Comparison of ENCODE assay signal across 25 cellular contexts in the genomic region with DNA sequence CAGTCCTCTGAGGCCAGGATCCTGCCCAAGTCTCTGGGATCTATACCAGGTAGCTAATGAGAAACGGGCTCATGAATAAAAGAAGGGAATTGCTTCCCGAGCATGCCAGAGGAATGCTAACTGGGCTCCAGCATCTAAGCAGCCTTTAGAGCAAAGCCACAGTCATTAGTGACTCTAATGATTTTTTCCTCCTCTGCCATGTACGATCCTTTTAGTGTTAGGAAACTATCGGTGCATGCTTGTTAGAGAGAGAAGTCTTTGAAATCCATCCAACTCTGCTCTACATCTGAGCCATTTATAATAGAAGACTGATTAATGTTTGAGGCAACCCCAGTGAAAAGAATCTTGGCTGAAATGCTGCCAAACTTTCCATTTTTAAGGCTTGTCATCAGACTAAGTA.
DNase-seq lines count a peak whose midpoint lies in the region; ATAC-seq and TF ChIP-seq lines count a peak whose summit lies in the region.
"Had no signal": no experiment of that assay in that cellular context is flagged by ENCODE, and none has a peak within 500 bp of the region (broad histone marks: within the 10 kb centered on the region; RNA-seq: fewer than 3 reads in every experiment).

No MANE protein-coding gene starts in this region.

- peak overlapping the region; percentile 66 for H3K27ac ChIP-seq in RWPE2 (ENCODE audit: poor library complexity, severe bottlenecking)
- no peak overlapping the region for H3K27ac ChIP-seq in heart left ventricle
- H3K27ac ChIP-seq: 22Rv1, SJSA1 had no signal

- TF ChIP-seq CTCF in RWPE2 (IDR thresholded peaks at IDR 0.05; ENCODE audit: poor library complexity, severe bottlenecking), result no peak
- TF ChIP-seq CTCF in heart left ventricle (IDR thresholded peaks at IDR 0.05), result no peak

- H3K27me3 Mint-ChIP-seq in T-helper 2 cell treated with Interferon-gamma antibody and Interleukin-4, amounts not matched to agents 5 μg/mL and 100 μg/mL, for 36 hours (ENCODE audit: low read depth), result no peaks in the 10 kb centered on the region

- 54 to 72% (median 63%) methylated on average over 4 of the region's 4 CpGs for WGBS in heart left ventricle, 4 donors

- H3K4me3 Mint-ChIP-seq in T-helper 2 cell treated with Interferon-gamma antibody and Interleukin-4, amounts not matched to agents 5 μg/mL and 100 μg/mL, for 36 hours, result no peak overlapping the region

- intact Hi-C loops in sciatic nerve (cut with DNase I) (no loop called here), heart left ventricle (cut with DNase I) (loop anchor here in 1 of 10 donors (1.0 kb wide), 1 partner anchor 21 kb away; no protein-coding TSS in a partner anchor)

- H3K4me3 ChIP-seq in RWPE2 (ENCODE audit: severe bottlenecking), result no peak overlapping the region
- H3K4me3 ChIP-seq in heart left ventricle, result no peak overlapping the region
- H3K4me3 ChIP-seq: SJSA1 had no signal

- no peak overlapping the region for H3K27ac Mint-ChIP-seq in T-helper 2 cell treated with Interferon-gamma antibody and Interleukin-4, amounts not matched to agents 5 μg/mL and 100 μg/mL, for 36 hours

- ATAC-seq in RWPE2 (ENCODE audit: low read depth) (peak; percentile 22), sciatic nerve (peak; percentile 58), heart left ventricle (no peak)
- ATAC-seq: PC-3, Right ventricle myocardium inferior had no signal

- peaks cover 17% of the 10 kb centered on the region for H3K4me1 ChIP-seq in RWPE2 (ENCODE audit: insufficient read depth, poor library complexity, severe bottlenecking)
- H3K4me1 ChIP-seq in heart left ventricle, result no peaks in the 10 kb centered on the region
- H3K4me1 ChIP-seq: SJSA1 had no signal

- H3K36me3 ChIP-seq in RWPE2 (ENCODE audit: low read depth) (no peaks in the 10 kb centered on the region), heart left ventricle (no peaks in the 10 kb centered on the region)
- H3K36me3 ChIP-seq: SJSA1 had no signal

- H3K27me3 ChIP-seq in RWPE2 (ENCODE audit: insufficient read depth, poor library complexity, severe bottlenecking) (no peaks in the 10 kb centered on the region), heart left ventricle (peaks cover 0 to 41% (median 7%) of the 10 kb centered on the region in 9 donors)
- H3K27me3 ChIP-seq: SJSA1 had no signal

- no peaks in the 10 kb centered on the region for H3K9me3 Mint-ChIP-seq in T-helper 2 cell treated with Interferon-gamma antibody and Interleukin-4, amounts not matched to agents 5 μg/mL and 100 μg/mL, for 36 hours

- TF ChIP-seq POLR2A in heart left ventricle (IDR thresholded peaks at IDR 0.05), result no peak

- DNase-seq in DMS79 treated with DMSO at 0.1 percent for 48 hours (lab: John Stamatoyannopoulos, UW) (peak; percentile 21), DMS79 (lab: John Stamatoyannopoulos, UW) (no peak), RWPE2 (ENCODE audit: low spot score) (peak; percentile 2), medulla oblongata (ENCODE audit: extremely low spot score) (peak; percentile 9), sciatic nerve (ENCODE audit: low spot score) (no peak), dermis blood vessel endothelial cell (no peak), heart left ventricle (no peak)
- no peak for DNase-seq in T-helper 2 cell treated with Interferon-gamma antibody and Interleukin-4, amounts not matched to agents 5 μg/mL and 100 μg/mL, for 36 hours (ENCODE audit: low spot score)
- DNase-seq: EL; GDM1; HCEC 1CT; IMR-90; KG1; MM.1S; NCI-H1436; NCI-H187; NCI-H2081 treated with DMSO at 0.1 percent for 48 hours; NCI-H446; NCI-H526; NCI-H82; NK-92 treated with Interleukin-12 subunit alpha and Interleukin-12 subunit beta, amount 100 ng/mL, for 24 hours had no signal

- H3K4me1 Mint-ChIP-seq in T-helper 2 cell treated with Interferon-gamma antibody and Interleukin-4, amounts not matched to agents 5 μg/mL and 100 μg/mL, for 36 hours (ENCODE audit: low read depth), result no peaks in the 10 kb centered on the region

- H3K9me3 ChIP-seq in RWPE2 (ENCODE audit: severe bottlenecking), result peaks cover 2% of the 10 kb centered on the region
- H3K9me3 ChIP-seq in heart left ventricle, result no peaks in the 10 kb centered on the region

- H3K36me3 Mint-ChIP-seq in T-helper 2 cell treated with Interferon-gamma antibody and Interleukin-4, amounts not matched to agents 5 μg/mL and 100 μg/mL, for 36 hours (ENCODE audit: low read depth), result no peaks in the 10 kb centered on the region

Comparison
In these comparisons a context has a peak if more than half of its experiments do, and no peak if none do; other contexts are left out.
1. DNase-seq: peak in DMS79 treated with DMSO at 0.1 percent for 48 hours (single experiment), RWPE2 (single experiment) and medulla oblongata (single experiment); none in DMS79 (single experiment), sciatic nerve (single experiment), T-helper 2 cell treated with Interferon-gamma antibody and Interleukin-4, amounts not matched to agents 5 μg/mL and 100 μg/mL, for 36 hours (single experiment), dermis blood vessel endothelial cell (single experiment) and heart left ventricle (0 of 5).
2. ATAC-seq: peak in RWPE2 (single experiment) and sciatic nerve (single experiment); none in heart left ventricle (0 of 4).